Comparison of ENCODE assay signal across 22 cellular contexts in genomic region chr9:95953986-95954385, GRCh38.
DNase-seq lines count a peak whose midpoint lies in the region; ATAC-seq, FAIRE-seq and TF ChIP-seq lines count a peak whose summit lies in the region.
"Had no signal": no experiment of that assay in that cellular context is flagged by ENCODE, and none has a peak within 500 bp of the region (broad histone marks: within the 10 kb centered on the region; RNA-seq: fewer than 3 reads in every experiment).

No MANE protein-coding gene starts in this region.

- H3K27me3 Mint-ChIP-seq in activated naive CD4-positive, alpha-beta T cell treated with anti-CD3 and anti-CD28 coated beads for 36 hours (ENCODE audit: low read depth): no peaks in the 10 kb centered on the region
- H3K27me3 Mint-ChIP-seq in neural crest cell (ENCODE audit: low read depth): no peaks in the 10 kb centered on the region
- H3K27me3 Mint-ChIP-seq in progenitor cell of endocrine pancreas: no peaks in the 10 kb centered on the region
- H3K27me3 Mint-ChIP-seq: CD4-positive, alpha-beta T cell had no signal

- peaks cover 18% of the 10 kb centered on the region for H3K4me1 Mint-ChIP-seq in activated naive CD4-positive, alpha-beta T cell treated with anti-CD3 and anti-CD28 coated beads for 36 hours (ENCODE audit: low read depth)
- H3K4me1 Mint-ChIP-seq in neural crest cell: no peaks in the 10 kb centered on the region
- peaks cover 12% of the 10 kb centered on the region for H3K4me1 Mint-ChIP-seq in progenitor cell of endocrine pancreas (ENCODE audit: low read depth)

- TF ChIP-seq CTCF in GM12864 (IDR thresholded peaks at IDR 0.05; ENCODE audit: low read depth, low read length, missing control alignments): no peak
- no peak for TF ChIP-seq CTCF in neural crest cell (conservative IDR thresholded peaks at IDR 0.05)
- TF ChIP-seq CTCF in progenitor cell of endocrine pancreas (IDR thresholded peaks at IDR 0.05; ENCODE audit: unreplicated experiment): no peak

- peak overlapping the region; percentile 64 for H3K27ac Mint-ChIP-seq in activated naive CD4-positive, alpha-beta T cell treated with anti-CD3 and anti-CD28 coated beads for 36 hours
- H3K27ac Mint-ChIP-seq in neural crest cell (ENCODE audit: unreplicated experiment) (peak overlapping the region; percentile 74), progenitor cell of endocrine pancreas (no peak overlapping the region)
- H3K27ac Mint-ChIP-seq: CD4-positive, alpha-beta T cell had no signal

- no peak overlapping the region for H3K4me3 Mint-ChIP-seq in activated naive CD4-positive, alpha-beta T cell treated with anti-CD3 and anti-CD28 coated beads for 36 hours
- H3K4me3 Mint-ChIP-seq in neural crest cell: no peak overlapping the region
- no peak overlapping the region for H3K4me3 Mint-ChIP-seq in progenitor cell of endocrine pancreas (ENCODE audit: low read depth)
- H3K4me3 Mint-ChIP-seq: CD4-positive, alpha-beta T cell had no signal

- FAIRE-seq in GM19239 (lab: Jason Lieb, UNC): peak; percentile 69

- H3K36me3 Mint-ChIP-seq in activated naive CD4-positive, alpha-beta T cell treated with anti-CD3 and anti-CD28 coated beads for 36 hours (ENCODE audit: low read depth): peaks cover 64% of the 10 kb centered on the region
- peaks cover 55% of the 10 kb centered on the region for H3K36me3 Mint-ChIP-seq in neural crest cell (ENCODE audit: low read depth)
- peaks cover 43% of the 10 kb centered on the region for H3K36me3 Mint-ChIP-seq in progenitor cell of endocrine pancreas (ENCODE audit: insufficient read depth)

- no peak overlapping the region for H3K4me3 ChIP-seq in GM12864 (ENCODE audit: low read depth, low read length)

- peaks cover 14% of the 10 kb centered on the region for H3K9me3 Mint-ChIP-seq in activated naive CD4-positive, alpha-beta T cell treated with anti-CD3 and anti-CD28 coated beads for 36 hours
- peaks cover 7% of the 10 kb centered on the region for H3K9me3 Mint-ChIP-seq in neural crest cell
- H3K9me3 Mint-ChIP-seq in progenitor cell of endocrine pancreas (ENCODE audit: low read depth): peaks cover 6% of the 10 kb centered on the region

- ATAC-seq in GM21619 (IDR thresholded peaks at IDR 0.05; ENCODE audit: unreplicated experiment) (no peak), left lobe of liver (no peak)
- ATAC-seq: HCT116, PC-3 had no signal

- CTCF ChIA-PET in activated naive CD4-positive, alpha-beta T cell treated with anti-CD3 and anti-CD28 coated beads for 36 hours (lab: Charles Lee): no interaction called here

- intact Hi-C loops in activated naive CD4-positive, alpha-beta T cell treated with anti-CD3 and anti-CD28 coated beads for 36 hours (cut with micrococcal nuclease): loop anchor here (2.0 to 5.0 kb wide), 3 partner anchors 55 to 77 kb away; partner anchors contain the start of gene ERCC6L2

- no peak for DNase-seq in activated naive CD4-positive, alpha-beta T cell treated with anti-CD3 and anti-CD28 coated beads for 36 hours
- no peak for DNase-seq in activated naive CD4-positive, alpha-beta T cell treated with anti-CD3 and anti-CD28 coated beads, Interleukin-2, amount 50 U/mL, for 16 hours
- DNase-seq in GM12864 (ENCODE audit: low read depth) (peak; percentile 39), GM19239 (ENCODE audit: insufficient read length, low spot score) (no peak), neural crest cell (ENCODE audit: low read depth, low spot score) (no peak), progenitor cell of endocrine pancreas (ENCODE audit: low spot score, unreplicated experiment) (no peak), left lobe of liver (ENCODE audit: low spot score) (no peak)
- DNase-seq: BE2C; Caco-2; CD4-positive, alpha-beta T cell; GOT3; NCI-H1417 treated with DMSO at 0.1 percent for 48 hours; NCI-H187 treated with DMSO at 0.1 percent for 48 hours; NCI-H226; NCI-H524; NCI-H82; PC-3; RPMI8226; SHP77 treated with DMSO at 0.1 percent for 48 hours; SK-N-SH had no signal
